In genomic region chr2:11578986-11579774, GRCh38 we compare ENCODE assay signal across 1 cellular context.
TF ChIP-seq lines count a peak whose summit lies in the region.

No MANE protein-coding gene starts in this region.

TF ChIP-seq in K562, 482 proteins besides CTCF, POLR2A, EP300 and RAD21 (continued from another document):
- no peak for TF ChIP-seq ZBTB8A (IDR thresholded peaks at IDR 0.05; ENCODE audit: partially characterized antibody)
- no peak for TF ChIP-seq MEF2D (tag; conservative IDR thresholded peaks at IDR 0.05; ENCODE audit: low read depth)
- no peak for TF ChIP-seq RCOR1 (IDR thresholded peaks at IDR 0.05; ENCODE audit: borderline replicate concordance in 1 of 2, low read depth in 2 of 2, low read length in 2 of 2)
- no peak for TF ChIP-seq IRF2 (CRISPR knock-in tag; IDR thresholded peaks at IDR 0.05)
- TF ChIP-seq, protein P1, sequence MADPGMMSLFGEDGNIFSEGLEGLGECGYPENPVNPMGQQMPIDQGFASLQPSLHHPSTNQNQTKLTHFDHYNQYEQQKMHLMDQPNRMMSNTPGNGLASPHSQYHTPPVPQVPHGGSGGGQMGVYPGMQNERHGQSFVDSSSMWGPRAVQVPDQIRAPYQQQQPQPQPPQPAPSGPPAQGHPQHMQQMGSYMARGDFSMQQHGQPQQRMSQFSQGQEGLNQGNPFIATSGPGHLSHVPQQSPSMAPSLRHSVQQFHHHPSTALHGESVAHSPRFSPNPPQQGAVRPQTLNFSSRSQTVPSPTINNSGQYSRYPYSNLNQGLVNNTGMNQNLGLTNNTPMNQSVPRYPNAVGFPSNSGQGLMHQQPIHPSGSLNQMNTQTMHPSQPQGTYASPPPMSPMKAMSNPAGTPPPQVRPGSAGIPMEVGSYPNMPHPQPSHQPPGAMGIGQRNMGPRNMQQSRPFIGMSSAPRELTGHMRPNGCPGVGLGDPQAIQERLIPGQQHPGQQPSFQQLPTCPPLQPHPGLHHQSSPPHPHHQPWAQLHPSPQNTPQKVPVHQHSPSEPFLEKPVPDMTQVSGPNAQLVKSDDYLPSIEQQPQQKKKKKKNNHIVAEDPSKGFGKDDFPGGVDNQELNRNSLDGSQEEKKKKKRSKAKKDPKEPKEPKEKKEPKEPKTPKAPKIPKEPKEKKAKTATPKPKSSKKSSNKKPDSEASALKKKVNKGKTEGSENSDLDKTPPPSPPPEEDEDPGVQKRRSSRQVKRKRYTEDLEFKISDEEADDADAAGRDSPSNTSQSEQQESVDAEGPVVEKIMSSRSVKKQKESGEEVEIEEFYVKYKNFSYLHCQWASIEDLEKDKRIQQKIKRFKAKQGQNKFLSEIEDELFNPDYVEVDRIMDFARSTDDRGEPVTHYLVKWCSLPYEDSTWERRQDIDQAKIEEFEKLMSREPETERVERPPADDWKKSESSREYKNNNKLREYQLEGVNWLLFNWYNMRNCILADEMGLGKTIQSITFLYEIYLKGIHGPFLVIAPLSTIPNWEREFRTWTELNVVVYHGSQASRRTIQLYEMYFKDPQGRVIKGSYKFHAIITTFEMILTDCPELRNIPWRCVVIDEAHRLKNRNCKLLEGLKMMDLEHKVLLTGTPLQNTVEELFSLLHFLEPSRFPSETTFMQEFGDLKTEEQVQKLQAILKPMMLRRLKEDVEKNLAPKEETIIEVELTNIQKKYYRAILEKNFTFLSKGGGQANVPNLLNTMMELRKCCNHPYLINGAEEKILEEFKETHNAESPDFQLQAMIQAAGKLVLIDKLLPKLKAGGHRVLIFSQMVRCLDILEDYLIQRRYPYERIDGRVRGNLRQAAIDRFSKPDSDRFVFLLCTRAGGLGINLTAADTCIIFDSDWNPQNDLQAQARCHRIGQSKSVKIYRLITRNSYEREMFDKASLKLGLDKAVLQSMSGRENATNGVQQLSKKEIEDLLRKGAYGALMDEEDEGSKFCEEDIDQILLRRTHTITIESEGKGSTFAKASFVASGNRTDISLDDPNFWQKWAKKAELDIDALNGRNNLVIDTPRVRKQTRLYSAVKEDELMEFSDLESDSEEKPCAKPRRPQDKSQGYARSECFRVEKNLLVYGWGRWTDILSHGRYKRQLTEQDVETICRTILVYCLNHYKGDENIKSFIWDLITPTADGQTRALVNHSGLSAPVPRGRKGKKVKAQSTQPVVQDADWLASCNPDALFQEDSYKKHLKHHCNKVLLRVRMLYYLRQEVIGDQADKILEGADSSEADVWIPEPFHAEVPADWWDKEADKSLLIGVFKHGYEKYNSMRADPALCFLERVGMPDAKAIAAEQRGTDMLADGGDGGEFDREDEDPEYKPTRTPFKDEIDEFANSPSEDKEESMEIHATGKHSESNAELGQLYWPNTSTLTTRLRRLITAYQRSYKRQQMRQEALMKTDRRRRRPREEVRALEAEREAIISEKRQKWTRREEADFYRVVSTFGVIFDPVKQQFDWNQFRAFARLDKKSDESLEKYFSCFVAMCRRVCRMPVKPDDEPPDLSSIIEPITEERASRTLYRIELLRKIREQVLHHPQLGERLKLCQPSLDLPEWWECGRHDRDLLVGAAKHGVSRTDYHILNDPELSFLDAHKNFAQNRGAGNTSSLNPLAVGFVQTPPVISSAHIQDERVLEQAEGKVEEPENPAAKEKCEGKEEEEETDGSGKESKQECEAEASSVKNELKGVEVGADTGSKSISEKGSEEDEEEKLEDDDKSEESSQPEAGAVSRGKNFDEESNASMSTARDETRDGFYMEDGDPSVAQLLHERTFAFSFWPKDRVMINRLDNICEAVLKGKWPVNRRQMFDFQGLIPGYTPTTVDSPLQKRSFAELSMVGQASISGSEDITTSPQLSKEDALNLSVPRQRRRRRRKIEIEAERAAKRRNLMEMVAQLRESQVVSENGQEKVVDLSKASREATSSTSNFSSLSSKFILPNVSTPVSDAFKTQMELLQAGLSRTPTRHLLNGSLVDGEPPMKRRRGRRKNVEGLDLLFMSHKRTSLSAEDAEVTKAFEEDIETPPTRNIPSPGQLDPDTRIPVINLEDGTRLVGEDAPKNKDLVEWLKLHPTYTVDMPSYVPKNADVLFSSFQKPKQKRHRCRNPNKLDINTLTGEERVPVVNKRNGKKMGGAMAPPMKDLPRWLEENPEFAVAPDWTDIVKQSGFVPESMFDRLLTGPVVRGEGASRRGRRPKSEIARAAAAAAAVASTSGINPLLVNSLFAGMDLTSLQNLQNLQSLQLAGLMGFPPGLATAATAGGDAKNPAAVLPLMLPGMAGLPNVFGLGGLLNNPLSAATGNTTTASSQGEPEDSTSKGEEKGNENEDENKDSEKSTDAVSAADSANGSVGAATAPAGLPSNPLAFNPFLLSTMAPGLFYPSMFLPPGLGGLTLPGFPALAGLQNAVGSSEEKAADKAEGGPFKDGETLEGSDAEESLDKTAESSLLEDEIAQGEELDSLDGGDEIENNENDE (IDR thresholded peaks at IDR 0.05; ENCODE audit: low read depth, low read length) = no peak
- TF ChIP-seq NFIC (IDR thresholded peaks at IDR 0.05) = no peak
